Comparison of ENCODE assay signal across 16 cellular contexts in genomic region chr3:195101927-195102608, GRCh38.
DNase-seq lines count a peak whose midpoint lies in the region; ATAC-seq and TF ChIP-seq lines count a peak whose summit lies in the region.
"Had no signal": no experiment of that assay in that cellular context is flagged by ENCODE, and none has a peak within 500 bp of the region (broad histone marks: within the 10 kb centered on the region; RNA-seq: fewer than 3 reads in every experiment).

No MANE protein-coding gene starts in this region.

- H3K27ac ChIP-seq in PC-3 (ENCODE audit: low read length): peak overlapping the region; percentile 88
- H3K27ac ChIP-seq in fibroblast of lung (ENCODE audit: insufficient read depth, low read length): peak overlapping the region; percentile 67
- peak overlapping the region in 3 of 4 donors; percentile 37 to 83 (median 73) for H3K27ac ChIP-seq in sigmoid colon
- H3K27ac ChIP-seq: suprapubic skin had no signal

- 83 to 84% methylated on average over 13 of the region's 13 CpGs for WGBS in sigmoid colon, 2 donors

- no TSS peak for BruUV-seq in PC-3 (replicated peaks; lab: Mats Ljungman, UMichigan)

- intact Hi-C loops in PC-3 (cut with micrococcal nuclease) (loop anchor here (2.0 to 10.0 kb wide), 2 partner anchors 231 to 337 kb away; no protein-coding TSS in a partner anchor), sigmoid colon (cut with DNase I) (loop anchor here (5.0 kb wide), 2 partner anchors 100 to 330 kb away; no protein-coding TSS in a partner anchor)

- H3K36me3 ChIP-seq in PC-3 (ENCODE audit: low read depth, low read length) (no peaks in the 10 kb centered on the region), fibroblast of lung (ENCODE audit: control insufficient read depth, insufficient read depth, low read length) (no peaks in the 10 kb centered on the region), sigmoid colon (no peaks in the 10 kb centered on the region)
- H3K36me3 ChIP-seq: suprapubic skin had no signal

- H4K20me1 ChIP-seq in PC-3 (ENCODE audit: low read length) (no peaks in the 10 kb centered on the region), fibroblast of lung (ENCODE audit: control insufficient read depth, extremely low read depth, insufficient read depth, low read length) (no peaks in the 10 kb centered on the region)

- H3K4me3 ChIP-seq in PC-3 (ENCODE audit: low read length): no peak overlapping the region
- no peak overlapping the region for H3K4me3 ChIP-seq in fibroblast of lung (replicated peaks in 1 of 4; ENCODE audit: control extremely low read depth in 1 of 4, insufficient read depth in 1 of 4, low read depth in 3 of 4, low read length in 4 of 4)
- H3K4me3 ChIP-seq in sigmoid colon: no peak overlapping the region
- H3K4me3 ChIP-seq: coronary artery, suprapubic skin had no signal

- TF ChIP-seq POLR2A in sigmoid colon (IDR thresholded peaks at IDR 0.05): no peak

- H3F3A ChIP-seq in PC-3 (ENCODE audit: low read length, unreplicated experiment): peaks cover 3% of the 10 kb centered on the region

- H3K9me3 ChIP-seq in PC-3 (ENCODE audit: low read length) (no peaks in the 10 kb centered on the region), fibroblast of lung (ENCODE audit: control insufficient read depth, insufficient read depth, low read depth, low read length) (no peaks in the 10 kb centered on the region), sigmoid colon (no peaks in the 10 kb centered on the region)
- H3K9me3 ChIP-seq: suprapubic skin had no signal

- no peaks in the 10 kb centered on the region for H3K9me2 ChIP-seq in PC-3 (replicated peaks; ENCODE audit: low read length)

- H3K4me2 ChIP-seq in PC-3 (ENCODE audit: low read length) (no peak overlapping the region), fibroblast of lung (ENCODE audit: extremely low read depth, insufficient read depth, low read length) (no peak overlapping the region)

- no peak for TF ChIP-seq EP300 in sigmoid colon (IDR thresholded peaks at IDR 0.05)

- DNase-seq in CD1c-positive myeloid dendritic cell (ENCODE audit: extremely low spot score): peak; percentile 47
- DNase-seq in PC-3: no peak
- no peak for DNase-seq in fibroblast of lung (ENCODE audit: low read depth in 2 of 2)
- no peak for DNase-seq in sigmoid colon
- no peak for DNase-seq in HT-29 (ENCODE audit: low spot score)
- no peak for DNase-seq in GM20000 (ENCODE audit: low spot score)
- DNase-seq: activated CD8-positive, alpha-beta memory T cell treated with anti-CD3 and anti-CD28 coated beads, Interleukin-2, amount 10 ng/mL, durations not matched to agents 7 days and 5 days; COR-L47; NCI-H146; NCI-H526; SHP77 had no signal

- TF ChIP-seq CTCF in PC-3 (conservative IDR thresholded peaks at IDR 0.05; ENCODE audit: low read depth, low read length) (no peak), fibroblast of lung (conservative IDR thresholded peaks at IDR 0.05 in 1 of 2, IDR thresholded peaks at IDR 0.05 in 1 of 2; ENCODE audit: low read depth in 1 of 2, low read length in 2 of 2) (no peak), sigmoid colon (IDR thresholded peaks at IDR 0.05) (no peak), GM20000 (IDR thresholded peaks at IDR 0.05; ENCODE audit: extremely low read depth, missing control alignments) (no peak)

- H3K9ac ChIP-seq in PC-3 (ENCODE audit: low read length) (peak overlapping the region; percentile 28; the same call in 1 of the 2 replicates), fibroblast of lung (ENCODE audit: insufficient read depth, low read length) (no peak overlapping the region)

- no peaks in the 10 kb centered on the region for H3K27me3 ChIP-seq in PC-3 (ENCODE audit: low read length)
- no peaks in the 10 kb centered on the region for H3K27me3 ChIP-seq in fibroblast of lung (ENCODE audit: control insufficient read depth, insufficient read depth, low read length)
- H3K27me3 ChIP-seq in sigmoid colon: no peaks in the 10 kb centered on the region
- H3K27me3 ChIP-seq: suprapubic skin had no signal

- H3K4me1 ChIP-seq in PC-3 (ENCODE audit: insufficient read depth, low read length) (peaks cover 59% of the 10 kb centered on the region), fibroblast of lung (ENCODE audit: control insufficient read depth, extremely low read depth, insufficient read depth, low read length) (peaks cover 7% of the 10 kb centered on the region), sigmoid colon (peaks cover 0 to 22% (median 11%) of the 10 kb centered on the region in 4 donors)

- POLR2A ChIA-PET in PC-3 (lab: Charles Lee; ENCODE audit: unreplicated experiment): no interaction called here

- H2AFZ ChIP-seq in PC-3 (ENCODE audit: low read length) (no peak overlapping the region), fibroblast of lung (ENCODE audit: low read length) (no peak overlapping the region)

- ATAC-seq in PC-3 (no peak), GM18502 (IDR thresholded peaks at IDR 0.05; ENCODE audit: poor library complexity, unreplicated experiment) (no peak), GM21447 (IDR thresholded peaks at IDR 0.05; ENCODE audit: unreplicated experiment) (no peak)
- ATAC-seq: activated CD8-positive, alpha-beta memory T cell treated with anti-CD3 and anti-CD28 coated beads, Interleukin-2, amount 10 ng/mL, durations not matched to agents 7 days and 5 days; activated naive CD4-positive, alpha-beta T cell treated with anti-CD3 and anti-CD28 coated beads, Interleukin-2, amount 50 U/mL, for 72 hours had no signal

- H3K79me2 ChIP-seq in PC-3 (ENCODE audit: low read length): peaks cover 13% of the 10 kb centered on the region; the same call in 1 of the 2 replicates
- H3K79me2 ChIP-seq in fibroblast of lung (ENCODE audit: control insufficient read depth, insufficient read depth, low read length): no peaks in the 10 kb centered on the region

- CTCF ChIA-PET in PC-3 (lab: Charles Lee): no interaction called here
